In the genomic region with DNA sequence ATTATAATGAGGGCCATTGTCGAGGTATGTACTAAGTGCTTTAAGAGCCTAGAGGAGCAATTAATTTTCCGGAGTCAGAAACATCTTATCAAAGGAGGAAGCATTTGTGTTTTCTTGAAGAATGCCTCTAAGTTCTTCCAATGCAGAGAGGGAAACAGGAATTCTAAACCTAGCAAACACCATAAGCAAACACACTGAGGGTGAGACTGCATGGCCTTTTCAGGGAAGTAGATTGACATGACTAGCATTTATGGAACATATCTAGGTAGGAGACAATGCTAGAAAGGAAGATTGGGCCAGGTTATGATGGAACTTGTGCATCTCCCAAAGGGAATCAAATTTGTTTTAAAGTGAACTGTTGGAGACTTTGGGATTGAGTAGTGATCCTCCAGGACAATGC, we compare ENCODE assay signal across 26 cellular contexts.
"Had no signal": no experiment of that assay in that cellular context is flagged by ENCODE, and none has a peak within 500 bp of the region (broad histone marks: within the 10 kb centered on the region; RNA-seq: fewer than 3 reads in every experiment).

No MANE protein-coding gene starts in this region.

- DNase-seq: hypothalamus; immature natural killer cell; kidney; left ventricle myocardium inferior; mesendoderm; naive thymus-derived CD4-positive, alpha-beta T cell; nephron progenitor cell; occipital lobe; spleen; stimulated activated CD4-positive, alpha-beta T cell treated with anti-CD3 and anti-CD28 coated beads, Interleukin-4, amount 100 ng/mL, for 24 hours; stimulated activated naive CD4-positive, alpha-beta T cell; tibial artery; trophoblast cell; upper lobe of right lung had no signal

- ATAC-seq: naive thymus-derived CD4-positive, alpha-beta T cell; sciatic nerve; stimulated activated effector memory CD8-positive, alpha-beta T cell treated with anti-CD3 and anti-CD28 coated beads, Interleukin-12 subunit alpha, Interleukin-12 subunit beta, amount 100 ng/mL, for 72 hours; upper lobe of right lung had no signal

- H3K4me1 ChIP-seq: parathyroid adenoma, suprapubic skin, upper lobe of right lung had no signal

- H3K9me3 Mint-ChIP-seq: immature natural killer cell; mesothelial cell of epicardium; naive thymus-derived CD4-positive, alpha-beta T cell; neural progenitor cell; stimulated activated effector memory CD8-positive, alpha-beta T cell treated with anti-CD3 and anti-CD28 coated beads, Interleukin-12 subunit alpha, Interleukin-12 subunit beta, amount 100 ng/mL, for 72 hours; stimulated activated naive CD8-positive, alpha-beta T cell treated with anti-CD3 and anti-CD28 coated beads, Interleukin-15, Interleukin-2, amounts not matched to agents 100 ng/mL and 50 ng/mL, for 24 hours had no signal

- H3K4me3 Mint-ChIP-seq: immature natural killer cell; mesothelial cell of epicardium; naive thymus-derived CD4-positive, alpha-beta T cell; nephron progenitor cell; neural progenitor cell; stimulated activated effector memory CD8-positive, alpha-beta T cell treated with anti-CD3 and anti-CD28 coated beads, Interleukin-12 subunit alpha, Interleukin-12 subunit beta, amount 100 ng/mL, for 72 hours; stimulated activated naive CD8-positive, alpha-beta T cell treated with anti-CD3 and anti-CD28 coated beads, Interleukin-15, Interleukin-2, amounts not matched to agents 100 ng/mL and 50 ng/mL, for 24 hours had no signal

- H3K36me3 ChIP-seq: left ventricle myocardium inferior, neural progenitor cell, neutrophil, right atrium auricular region, spleen, suprapubic skin, thoracic aorta, tibial artery, upper lobe of right lung had no signal

- H3K4me3 ChIP-seq: left ventricle myocardium inferior, lung, neural progenitor cell, right atrium auricular region, skin epidermis, spleen, suprapubic skin, thoracic aorta, tibial artery, upper lobe of right lung had no signal

- H3K27ac ChIP-seq: left ventricle myocardium inferior, neural progenitor cell, neutrophil, parathyroid adenoma, right atrium auricular region, skin epidermis, spleen, suprapubic skin, thoracic aorta, tibial artery, upper lobe of right lung had no signal

- H3K36me3 Mint-ChIP-seq: mesothelial cell of epicardium; neural progenitor cell; stimulated activated effector memory CD8-positive, alpha-beta T cell treated with anti-CD3 and anti-CD28 coated beads, Interleukin-12 subunit alpha, Interleukin-12 subunit beta, amount 100 ng/mL, for 72 hours had no signal

- H3K9me3 ChIP-seq: left ventricle myocardium inferior, neutrophil, right atrium auricular region, spleen, suprapubic skin, thoracic aorta, tibial artery, upper lobe of right lung had no signal

- H3K27ac Mint-ChIP-seq: immature natural killer cell; mesothelial cell of epicardium; naive thymus-derived CD4-positive, alpha-beta T cell; nephron progenitor cell; neural progenitor cell; stimulated activated effector memory CD8-positive, alpha-beta T cell treated with anti-CD3 and anti-CD28 coated beads, Interleukin-12 subunit alpha, Interleukin-12 subunit beta, amount 100 ng/mL, for 72 hours; stimulated activated naive CD8-positive, alpha-beta T cell treated with anti-CD3 and anti-CD28 coated beads, Interleukin-15, Interleukin-2, amounts not matched to agents 100 ng/mL and 50 ng/mL, for 24 hours had no signal

- H3K4me1 Mint-ChIP-seq: neural progenitor cell; stimulated activated effector memory CD8-positive, alpha-beta T cell treated with anti-CD3 and anti-CD28 coated beads, Interleukin-12 subunit alpha, Interleukin-12 subunit beta, amount 100 ng/mL, for 72 hours had no signal

- H3K27me3 ChIP-seq: neural progenitor cell, neutrophil, right atrium auricular region, spleen, suprapubic skin, tibial artery, upper lobe of right lung had no signal
